ENCODE assay signal across 5 cellular contexts in the genomic region with DNA sequence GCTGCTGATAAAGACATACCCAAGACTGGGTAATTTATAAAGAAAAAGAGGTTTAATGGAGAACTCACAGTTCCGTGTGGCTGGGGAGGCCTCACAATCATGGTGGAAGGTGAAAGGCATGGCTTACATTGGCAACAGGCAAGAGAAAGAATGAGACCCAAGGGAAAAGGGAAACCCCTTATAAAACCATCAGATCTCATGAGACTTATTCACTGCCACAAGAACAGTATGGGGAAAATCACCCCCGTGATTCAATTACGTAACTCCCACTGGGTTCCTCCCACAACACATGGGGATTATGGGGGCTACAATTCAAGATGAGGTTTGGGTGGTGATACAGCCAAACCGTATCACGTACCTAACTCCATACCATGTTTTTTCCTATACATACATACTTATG.
DNase-seq lines count a peak whose midpoint lies in the region; ATAC-seq, FAIRE-seq and TF ChIP-seq lines count a peak whose summit lies in the region.
"Not testable (repeated sequence)": the region's sequence is repeated elsewhere in the genome, so short reads cannot be mapped to it uniquely, and the experiment has no call there.

No MANE protein-coding gene starts in this region.

- not testable (repeated sequence) for H3K4me3 ChIP-seq in BLaER1; NB4 (ENCODE audit: low read depth, low read length); GM12878

- TF ChIP-seq RAD21 in GM12878 (IDR thresholded peaks at IDR 0.05; ENCODE audit: insufficient read depth, low read depth, low read length), result not testable (repeated sequence)

- H3K27me3 ChIP-seq in BLaER1; GM12878 (replicated peaks in 1 of 2; ENCODE audit: control insufficient read depth in 2 of 2, insufficient read depth in 2 of 2, low read length in 1 of 2): not testable (repeated sequence)

- BruUV-seq in GM12878 (replicated peaks; lab: Mats Ljungman, UMichigan), result not testable (repeated sequence)

- not testable (repeated sequence) for H3K4me3 Mint-ChIP-seq in memory B cell; stimulated activated memory B cell treated with anti-CD40 and anti-IgM and Interleukin-4, amounts not matched to agents 10 μg/mL and 1 μg/mL and 100 μg/mL, for 72 hours

- H3K27me3 Mint-ChIP-seq in memory B cell; stimulated activated memory B cell treated with anti-CD40 and anti-IgM and Interleukin-4, amounts not matched to agents 10 μg/mL and 1 μg/mL and 100 μg/mL, for 72 hours: not testable (repeated sequence)

- not testable (repeated sequence) for H3K27ac Mint-ChIP-seq in memory B cell; stimulated activated memory B cell treated with anti-CD40 and anti-IgM and Interleukin-4, amounts not matched to agents 10 μg/mL and 1 μg/mL and 100 μg/mL, for 72 hours

- H3K9ac ChIP-seq in BLaER1; GM12878 (ENCODE audit: control insufficient read depth, insufficient read depth, low read length): not testable (repeated sequence)

- TF ChIP-seq EP300 in GM12878 (IDR thresholded peaks at IDR 0.05; ENCODE audit: borderline replicate concordance in 1 of 2, control insufficient read depth in 1 of 2, low read depth in 2 of 2, low read length in 2 of 2), result not testable (repeated sequence)

- not testable (repeated sequence) for TF ChIP-seq POLR2A in NB4 (IDR thresholded peaks at IDR 0.05; ENCODE audit: extremely low read depth, insufficient read length); GM12878 (IDR thresholded peaks at IDR 0.05; ENCODE audit: low read depth, low read length)

- H3K9me3 ChIP-seq in BLaER1; GM12878 (replicated peaks; ENCODE audit: control insufficient read depth, insufficient read depth, low read length): not testable (repeated sequence)

- H3K9me3 Mint-ChIP-seq in memory B cell; stimulated activated memory B cell treated with anti-CD40 and anti-IgM and Interleukin-4, amounts not matched to agents 10 μg/mL and 1 μg/mL and 100 μg/mL, for 72 hours: not testable (repeated sequence)

- FAIRE-seq in GM12878 (lab: Jason Lieb, UNC), result not testable (repeated sequence)

- not testable (repeated sequence) for TF ChIP-seq CTCF in NB4 (IDR thresholded peaks at IDR 0.05; ENCODE audit: low read depth, low read length); GM12878 (IDR thresholded peaks at IDR 0.05 in 2 of 3, conservative IDR thresholded peaks at IDR 0.05 in 1 of 3; ENCODE audit: control insufficient read depth in 2 of 3, extremely low read depth in 1 of 3, insufficient read depth in 1 of 3, low read depth in 3 of 3, low read length in 3 of 3)

- WGBS in GM12878 (ENCODE audit: insufficient coverage, insufficient replicate concordance, low lambda C conversion rate, missing lambda C conversion rate), result 69% methylated on average over 5 of the region's 5 CpGs

- not testable (repeated sequence) for H3K79me2 ChIP-seq in GM12878 (ENCODE audit: control insufficient read depth, insufficient read depth, low read length)

- H4K20me1 ChIP-seq in BLaER1; GM12878 (ENCODE audit: control insufficient read depth, insufficient read depth): not testable (repeated sequence)

- in situ Hi-C loops in GM12878 (cut with MboI), result not testable (repeated sequence)

- RAD21 ChIA-PET in GM12878 (lab: Charles Lee; ENCODE audit: unreplicated experiment), result not testable (repeated sequence)

- H2AFZ ChIP-seq in GM12878 (ENCODE audit: control insufficient read depth, low read depth, low read length), result not testable (repeated sequence)

- CTCF ChIA-PET in GM12878 (lab: Yijun Ruan, JAX), result not testable (repeated sequence)

- POLR2A ChIA-PET in GM12878 (lab: Charles Lee), result not testable (repeated sequence)

- not testable (repeated sequence) for H3K27ac ChIP-seq in BLaER1; GM12878 (ENCODE audit: control insufficient read depth, insufficient read depth)

- H3K4me1 ChIP-seq in BLaER1, result peaks cover 29% of the 10 kb centered on the region
- H3K4me1 ChIP-seq in GM12878 (ENCODE audit: control insufficient read depth, insufficient read depth, low read length), result not testable (repeated sequence)

- peak; percentile 32 for DNase-seq in NB4 (ENCODE audit: low read depth)
- DNase-seq in GM12878 (ENCODE audit: low read depth, low spot score); memory B cell (ENCODE audit: low spot score in 2 of 2): not testable (repeated sequence)

- peak overlapping the region; percentile 14; the same call in 1 of the 2 replicates for H3K4me2 ChIP-seq in BLaER1
- H3K4me2 ChIP-seq in GM12878 (ENCODE audit: control insufficient read depth, insufficient read depth), result not testable (repeated sequence)

- intact Hi-C loops in GM12878 (cut with micrococcal nuclease; ENCODE audit: unreplicated experiment), result not testable (repeated sequence)

- peak; percentile 46 for ATAC-seq in GM12878
- peak; percentile 31 for ATAC-seq in memory B cell (ENCODE audit: low read depth)
- ATAC-seq in stimulated activated memory B cell treated with anti-CD40 and anti-IgM and Interleukin-4, amounts not matched to agents 10 μg/mL and 1 μg/mL and 100 μg/mL, for 72 hours, result peak; percentile 36

- SMC1A ChIA-PET in GM12878 (lab: Charles Lee; ENCODE audit: uncharacterized antibody, unreplicated experiment), result not testable (repeated sequence)

- not testable (repeated sequence) for H3K4me1 Mint-ChIP-seq in memory B cell; stimulated activated memory B cell treated with anti-CD40 and anti-IgM and Interleukin-4, amounts not matched to agents 10 μg/mL and 1 μg/mL and 100 μg/mL, for 72 hours

- not testable (repeated sequence) for H3K36me3 ChIP-seq in BLaER1; GM12878 (ENCODE audit: control insufficient read depth in 2 of 2, insufficient read depth in 2 of 2, low read length in 1 of 2)

- not testable (repeated sequence) for H3K36me3 Mint-ChIP-seq in memory B cell; stimulated activated memory B cell treated with anti-CD40 and anti-IgM and Interleukin-4, amounts not matched to agents 10 μg/mL and 1 μg/mL and 100 μg/mL, for 72 hours

TF ChIP-seq in GM12878, 131 proteins besides CTCF, POLR2A, EP300 and RAD21:
- TF ChIP-seq ATF7 (IDR thresholded peaks at IDR 0.05; ENCODE audit: low read depth) (peak; percentile 71), BHLHE40 (IDR thresholded peaks at IDR 0.05; ENCODE audit: borderline replicate concordance in 1 of 2, low read depth in 2 of 2, low read length in 1 of 2) (peak in 1 of 2 experiments; percentile 11; a peak in 1 of 4 replicates), MEF2B (IDR thresholded peaks at IDR 0.05; ENCODE audit: partially characterized antibody, poor library complexity, severe bottlenecking) (peak; percentile 88), RELB (IDR thresholded peaks at IDR 0.05; ENCODE audit: low read depth) (0 out of 2 replicates have a peak, but pooled peaks have one; percentile 16)
TF ChIP-seq in GM12878: peak in this region for 4; not testable (repeated sequence) for 127.
